In the genomic region with DNA sequence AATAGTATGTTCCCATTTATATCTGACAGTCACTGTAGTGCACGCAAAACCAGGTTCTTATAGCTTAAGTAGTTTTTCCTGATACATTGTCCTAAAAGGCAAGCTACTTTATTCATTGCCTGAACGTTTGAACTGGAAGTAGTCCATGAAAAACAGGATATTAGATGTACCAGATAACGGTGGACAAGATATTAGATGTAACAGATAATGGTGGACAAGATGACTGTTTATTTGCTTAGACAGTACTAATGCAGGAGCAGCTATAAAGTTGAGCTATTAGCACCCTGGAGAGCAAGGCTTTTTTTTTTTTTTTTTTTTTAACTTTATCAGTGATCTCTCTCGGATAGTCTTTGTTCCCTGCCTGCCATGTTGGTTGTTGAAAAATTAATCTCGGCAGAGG, we compare ENCODE assay signal across 1 cellular context.
TF ChIP-seq lines count a peak whose summit lies in the region.

No MANE protein-coding gene starts in this region.

TF ChIP-seq in GM23338, 12 proteins besides CTCF, POLR2A, EP300 and RAD21 (continued from another document):
- TF ChIP-seq, protein P1, sequence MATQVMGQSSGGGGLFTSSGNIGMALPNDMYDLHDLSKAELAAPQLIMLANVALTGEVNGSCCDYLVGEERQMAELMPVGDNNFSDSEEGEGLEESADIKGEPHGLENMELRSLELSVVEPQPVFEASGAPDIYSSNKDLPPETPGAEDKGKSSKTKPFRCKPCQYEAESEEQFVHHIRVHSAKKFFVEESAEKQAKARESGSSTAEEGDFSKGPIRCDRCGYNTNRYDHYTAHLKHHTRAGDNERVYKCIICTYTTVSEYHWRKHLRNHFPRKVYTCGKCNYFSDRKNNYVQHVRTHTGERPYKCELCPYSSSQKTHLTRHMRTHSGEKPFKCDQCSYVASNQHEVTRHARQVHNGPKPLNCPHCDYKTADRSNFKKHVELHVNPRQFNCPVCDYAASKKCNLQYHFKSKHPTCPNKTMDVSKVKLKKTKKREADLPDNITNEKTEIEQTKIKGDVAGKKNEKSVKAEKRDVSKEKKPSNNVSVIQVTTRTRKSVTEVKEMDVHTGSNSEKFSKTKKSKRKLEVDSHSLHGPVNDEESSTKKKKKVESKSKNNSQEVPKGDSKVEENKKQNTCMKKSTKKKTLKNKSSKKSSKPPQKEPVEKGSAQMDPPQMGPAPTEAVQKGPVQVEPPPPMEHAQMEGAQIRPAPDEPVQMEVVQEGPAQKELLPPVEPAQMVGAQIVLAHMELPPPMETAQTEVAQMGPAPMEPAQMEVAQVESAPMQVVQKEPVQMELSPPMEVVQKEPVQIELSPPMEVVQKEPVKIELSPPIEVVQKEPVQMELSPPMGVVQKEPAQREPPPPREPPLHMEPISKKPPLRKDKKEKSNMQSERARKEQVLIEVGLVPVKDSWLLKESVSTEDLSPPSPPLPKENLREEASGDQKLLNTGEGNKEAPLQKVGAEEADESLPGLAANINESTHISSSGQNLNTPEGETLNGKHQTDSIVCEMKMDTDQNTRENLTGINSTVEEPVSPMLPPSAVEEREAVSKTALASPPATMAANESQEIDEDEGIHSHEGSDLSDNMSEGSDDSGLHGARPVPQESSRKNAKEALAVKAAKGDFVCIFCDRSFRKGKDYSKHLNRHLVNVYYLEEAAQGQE (IDR thresholded peaks at IDR 0.05; ENCODE audit: unreplicated experiment), result no peak
- TF ChIP-seq, protein P2, sequence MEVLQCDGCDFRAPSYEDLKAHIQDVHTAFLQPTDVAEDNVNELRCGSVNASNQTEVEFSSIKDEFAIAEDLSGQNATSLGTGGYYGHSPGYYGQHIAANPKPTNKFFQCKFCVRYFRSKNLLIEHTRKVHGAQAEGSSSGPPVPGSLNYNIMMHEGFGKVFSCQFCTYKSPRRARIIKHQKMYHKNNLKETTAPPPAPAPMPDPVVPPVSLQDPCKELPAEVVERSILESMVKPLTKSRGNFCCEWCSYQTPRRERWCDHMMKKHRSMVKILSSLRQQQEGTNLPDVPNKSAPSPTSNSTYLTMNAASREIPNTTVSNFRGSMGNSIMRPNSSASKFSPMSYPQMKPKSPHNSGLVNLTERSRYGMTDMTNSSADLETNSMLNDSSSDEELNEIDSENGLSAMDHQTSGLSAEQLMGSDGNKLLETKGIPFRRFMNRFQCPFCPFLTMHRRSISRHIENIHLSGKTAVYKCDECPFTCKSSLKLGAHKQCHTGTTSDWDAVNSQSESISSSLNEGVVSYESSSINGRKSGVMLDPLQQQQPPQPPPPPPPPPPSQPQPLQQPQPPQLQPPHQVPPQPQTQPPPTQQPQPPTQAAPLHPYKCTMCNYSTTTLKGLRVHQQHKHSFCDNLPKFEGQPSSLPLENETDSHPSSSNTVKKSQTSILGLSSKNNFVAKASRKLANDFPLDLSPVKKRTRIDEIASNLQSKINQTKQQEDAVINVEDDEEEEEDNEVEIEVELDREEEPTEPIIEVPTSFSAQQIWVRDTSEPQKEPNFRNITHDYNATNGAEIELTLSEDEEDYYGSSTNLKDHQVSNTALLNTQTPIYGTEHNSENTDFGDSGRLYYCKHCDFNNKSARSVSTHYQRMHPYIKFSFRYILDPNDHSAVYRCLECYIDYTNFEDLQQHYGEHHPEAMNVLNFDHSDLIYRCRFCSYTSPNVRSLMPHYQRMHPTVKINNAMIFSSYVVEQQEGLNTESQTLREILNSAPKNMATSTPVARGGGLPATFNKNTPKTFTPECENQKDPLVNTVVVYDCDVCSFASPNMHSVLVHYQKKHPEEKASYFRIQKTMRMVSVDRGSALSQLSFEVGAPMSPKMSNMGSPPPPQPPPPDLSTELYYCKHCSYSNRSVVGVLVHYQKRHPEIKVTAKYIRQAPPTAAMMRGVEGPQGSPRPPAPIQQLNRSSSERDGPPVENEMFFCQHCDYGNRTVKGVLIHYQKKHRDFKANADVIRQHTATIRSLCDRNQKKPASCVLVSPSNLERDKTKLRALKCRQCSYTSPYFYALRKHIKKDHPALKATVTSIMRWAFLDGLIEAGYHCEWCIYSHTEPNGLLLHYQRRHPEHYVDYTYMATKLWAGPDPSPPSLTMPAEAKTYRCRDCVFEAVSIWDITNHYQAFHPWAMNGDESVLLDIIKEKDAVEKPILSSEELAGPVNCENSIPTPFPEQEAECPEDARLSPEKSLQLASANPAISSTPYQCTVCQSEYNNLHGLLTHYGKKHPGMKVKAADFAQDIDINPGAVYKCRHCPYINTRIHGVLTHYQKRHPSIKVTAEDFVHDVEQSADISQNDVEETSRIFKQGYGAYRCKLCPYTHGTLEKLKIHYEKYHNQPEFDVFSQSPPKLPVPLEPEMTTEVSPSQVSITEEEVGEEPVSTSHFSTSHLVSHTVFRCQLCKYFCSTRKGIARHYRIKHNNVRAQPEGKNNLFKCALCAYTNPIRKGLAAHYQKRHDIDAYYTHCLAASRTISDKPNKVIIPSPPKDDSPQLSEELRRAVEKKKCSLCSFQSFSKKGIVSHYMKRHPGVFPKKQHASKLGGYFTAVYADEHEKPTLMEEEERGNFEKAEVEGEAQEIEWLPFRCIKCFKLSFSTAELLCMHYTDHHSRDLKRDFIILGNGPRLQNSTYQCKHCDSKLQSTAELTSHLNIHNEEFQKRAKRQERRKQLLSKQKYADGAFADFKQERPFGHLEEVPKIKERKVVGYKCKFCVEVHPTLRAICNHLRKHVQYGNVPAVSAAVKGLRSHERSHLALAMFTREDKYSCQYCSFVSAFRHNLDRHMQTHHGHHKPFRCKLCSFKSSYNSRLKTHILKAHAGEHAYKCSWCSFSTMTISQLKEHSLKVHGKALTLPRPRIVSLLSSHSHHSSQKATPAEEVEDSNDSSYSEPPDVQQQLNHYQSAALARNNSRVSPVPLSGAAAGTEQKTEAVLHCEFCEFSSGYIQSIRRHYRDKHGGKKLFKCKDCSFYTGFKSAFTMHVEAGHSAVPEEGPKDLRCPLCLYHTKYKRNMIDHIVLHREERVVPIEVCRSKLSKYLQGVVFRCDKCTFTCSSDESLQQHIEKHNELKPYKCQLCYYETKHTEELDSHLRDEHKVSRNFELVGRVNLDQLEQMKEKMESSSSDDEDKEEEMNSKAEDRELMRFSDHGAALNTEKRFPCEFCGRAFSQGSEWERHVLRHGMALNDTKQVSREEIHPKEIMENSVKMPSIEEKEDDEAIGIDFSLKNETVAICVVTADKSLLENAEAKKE (CRISPR knock-in tag; IDR thresholded peaks at IDR 0.05), result no peak
